In the genomic region with DNA sequence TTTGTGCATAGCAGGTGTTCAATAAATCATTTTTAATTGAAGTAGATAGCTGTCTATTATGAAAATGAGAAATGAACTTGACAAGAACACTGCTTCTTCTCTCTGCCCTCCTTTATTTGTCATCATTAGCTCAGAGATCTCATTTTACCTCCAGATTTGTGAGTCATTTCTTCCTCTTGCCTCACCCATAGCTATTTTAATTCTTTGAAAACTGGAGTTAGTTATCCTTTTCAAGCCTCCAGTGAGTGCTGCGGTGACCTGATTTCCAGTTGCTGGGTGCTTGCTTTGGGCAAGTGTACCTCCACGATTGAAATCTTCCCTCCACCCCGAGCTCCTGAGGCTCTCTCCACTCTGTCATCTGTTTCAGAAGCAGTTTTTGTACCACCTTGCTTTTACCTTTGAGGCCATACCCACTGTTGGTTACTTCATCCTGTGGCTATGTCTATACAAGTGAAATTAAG, we compare ENCODE assay signal across 8 cellular contexts.
DNase-seq lines count a peak whose midpoint lies in the region; ATAC-seq and TF ChIP-seq lines count a peak whose summit lies in the region.

No MANE protein-coding gene starts in this region.

- peaks cover 0 to 12% (median 0%) of the 10 kb centered on the region in 12 donors for H3K9me3 ChIP-seq in heart left ventricle
- H3K9me3 ChIP-seq in thoracic aorta: no peaks in the 10 kb centered on the region

- H3K27me3 ChIP-seq in heart left ventricle (no peaks in the 10 kb centered on the region), thoracic aorta (replicated peaks; ENCODE audit: insufficient read depth) (no peaks in the 10 kb centered on the region)

- H3K4me3 ChIP-seq in heart left ventricle (no peak overlapping the region), thoracic aorta (no peak overlapping the region)

- no peaks in the 10 kb centered on the region for H3K4me1 ChIP-seq in heart left ventricle
- H3K4me1 ChIP-seq in thoracic aorta (ENCODE audit: control insufficient read depth in 1 of 2, low read depth in 2 of 2): peaks cover 11 to 23% of the 10 kb centered on the region in 2 donors

- peak overlapping the region in 1 of 12 donors; percentile 34 for H3K27ac ChIP-seq in heart left ventricle
- H3K27ac ChIP-seq in thoracic aorta: peak overlapping the region in 1 of 2 donors; percentile 72

- H3K36me3 ChIP-seq in heart left ventricle: no peaks in the 10 kb centered on the region
- no peaks in the 10 kb centered on the region for H3K36me3 ChIP-seq in thoracic aorta

- WGBS in heart left ventricle, 4 donors: 77 to 87% (median 84%) methylated on average over 3 of the region's 3 CpGs

- TF ChIP-seq CTCF in heart left ventricle (IDR thresholded peaks at IDR 0.05) (no peak), thoracic aorta (IDR thresholded peaks at IDR 0.05) (no peak)

- DNase-seq in heart left ventricle: no peak
- DNase-seq in Right ventricle myocardium inferior (ENCODE audit: missing footprints): no peak
- DNase-seq in activated CD4-positive, alpha-beta T cell treated with anti-CD3 and anti-CD28 coated beads, Interleukin-2, amount 50 U/mL, for 48 hours: peak; percentile 29 to 43
- peak; percentile 37 for DNase-seq in fibroblast of the conjunctiva (ENCODE audit: low read depth)
- no peak for DNase-seq in thoracic aorta (ENCODE audit: low spot score)
- DNase-seq in LoVo (ENCODE audit: low spot score): no peak
- no peak for DNase-seq in NCI-H510A treated with DMSO at 0.1 percent for 48 hours (lab: John Stamatoyannopoulos, UW)

- TF ChIP-seq POLR2A in heart left ventricle (IDR thresholded peaks at IDR 0.05): no peak

- intact Hi-C loops in heart left ventricle (cut with DNase I): no loop called here
- intact Hi-C loops in Right ventricle myocardium inferior (cut with DNase I): no loop called here

- ATAC-seq in heart left ventricle: peak in 3 of 4 donors; percentile 24 to 68 (median 48)
- no peak for ATAC-seq in Right ventricle myocardium inferior
- peak; percentile 82 for ATAC-seq in thoracic aorta (ENCODE audit: insufficient number of reproducible peaks, low FRiP score, low read depth)
- no peak for ATAC-seq in GM18519 (IDR thresholded peaks at IDR 0.05; ENCODE audit: low FRiP score, unreplicated experiment)

Comparison
In these comparisons a context has a peak if more than half of its experiments do, and no peak if none do; other contexts are left out.
1. ATAC-seq: peak in heart left ventricle (3 of 4) and thoracic aorta (single experiment); none in Right ventricle myocardium inferior (single experiment) and GM18519 (single experiment).
2. DNase-seq: peak in activated CD4-positive, alpha-beta T cell treated with anti-CD3 and anti-CD28 coated beads, Interleukin-2, amount 50 U/mL, for 48 hours (2 of 2) and fibroblast of the conjunctiva (single experiment); none in heart left ventricle (0 of 5), Right ventricle myocardium inferior (single experiment), thoracic aorta (single experiment), LoVo (single experiment) and NCI-H510A treated with DMSO at 0.1 percent for 48 hours (single experiment).